Comparison of ENCODE assay signal across 19 cellular contexts in genomic region chr14:36264107-36264506, GRCh38. TPM values are rescaled to one million over a fixed set of nuclear protein-coding genes. Genes with fewer than 3 reads are reported as not detected.
A peak's percentile ranks its signal among the peaks of the same experiment; 100 is the strongest.
DNase-seq lines count a peak whose midpoint lies in the region; ATAC-seq and TF ChIP-seq lines count a peak whose summit lies in the region.
"Had no signal": no experiment of that assay in that cellular context is flagged by ENCODE, and none has a peak within 500 bp of the region (broad histone marks: within the 10 kb centered on the region; RNA-seq: fewer than 3 reads in every experiment).

No MANE protein-coding gene starts in this region.

- intact Hi-C loops in activated T-helper 1 cell treated with anti-CD3 and anti-CD28 coated beads, Interleukin-12 subunit alpha, Interleukin-12 subunit beta, Interleukin-2, Interleukin-4 antibody, amounts not matched to agents 30 ng/mL and 10 ng/mL and 1 ng/mL, durations not matched to agents 14 hours and 24 hours and 36 hours (cut with micrococcal nuclease) = no loop called here

- ATAC-seq in HG02798 (IDR thresholded peaks at IDR 0.05; ENCODE audit: poor library complexity, unreplicated experiment) = no peak
- ATAC-seq: A549; CD8-positive, alpha-beta T cell; GM12878 had no signal

- H3K4me1 Mint-ChIP-seq in activated T-helper 1 cell treated with anti-CD3 and anti-CD28 coated beads, Interleukin-12 subunit alpha, Interleukin-12 subunit beta, Interleukin-2, Interleukin-4 antibody, amounts not matched to agents 30 ng/mL and 10 ng/mL and 1 ng/mL, durations not matched to agents 14 hours and 24 hours and 36 hours (ENCODE audit: low read depth) = no peaks in the 10 kb centered on the region
- H3K4me1 Mint-ChIP-seq: B cell had no signal

- H3K4me3 ChIP-seq in fibroblast of the aortic adventitia (ENCODE audit: low read depth, low read length) = no peak overlapping the region
- H3K4me3 ChIP-seq: A549; BLaER1 treated with 17β-estradiol and CSF1 and Interleukin-3, amounts not matched to agents 10 nM and 100 nM; GM12878 had no signal

- H3K36me3 Mint-ChIP-seq in activated T-helper 1 cell treated with anti-CD3 and anti-CD28 coated beads, Interleukin-12 subunit alpha, Interleukin-12 subunit beta, Interleukin-2, Interleukin-4 antibody, amounts not matched to agents 30 ng/mL and 10 ng/mL and 1 ng/mL, durations not matched to agents 14 hours and 24 hours and 36 hours (ENCODE audit: low read depth) = no peaks in the 10 kb centered on the region
- H3K36me3 Mint-ChIP-seq: CD8-positive, alpha-beta T cell had no signal

- no peak overlapping the region for H3K4me3 Mint-ChIP-seq in activated T-helper 1 cell treated with anti-CD3 and anti-CD28 coated beads, Interleukin-12 subunit alpha, Interleukin-12 subunit beta, Interleukin-2, Interleukin-4 antibody, amounts not matched to agents 30 ng/mL and 10 ng/mL and 1 ng/mL, durations not matched to agents 14 hours and 24 hours and 36 hours
- H3K4me3 Mint-ChIP-seq: B cell; CD4-positive, alpha-beta T cell; CD8-positive, alpha-beta T cell had no signal

- no peak for TF ChIP-seq CTCF in fibroblast of the aortic adventitia (IDR thresholded peaks at IDR 0.05; ENCODE audit: insufficient read depth, low read length)

- no peak overlapping the region for H3K27ac Mint-ChIP-seq in activated T-helper 1 cell treated with anti-CD3 and anti-CD28 coated beads, Interleukin-12 subunit alpha, Interleukin-12 subunit beta, Interleukin-2, Interleukin-4 antibody, amounts not matched to agents 30 ng/mL and 10 ng/mL and 1 ng/mL, durations not matched to agents 14 hours and 24 hours and 36 hours
- H3K27ac Mint-ChIP-seq: B cell; CD4-positive, alpha-beta T cell; CD8-positive, alpha-beta T cell had no signal

- H3K9me3 Mint-ChIP-seq in activated T-helper 1 cell treated with anti-CD3 and anti-CD28 coated beads, Interleukin-12 subunit alpha, Interleukin-12 subunit beta, Interleukin-2, Interleukin-4 antibody, amounts not matched to agents 30 ng/mL and 10 ng/mL and 1 ng/mL, durations not matched to agents 14 hours and 24 hours and 36 hours = no peaks in the 10 kb centered on the region
- H3K9me3 Mint-ChIP-seq: CD4-positive, alpha-beta T cell; CD8-positive, alpha-beta T cell had no signal

- H3K27me3 Mint-ChIP-seq in activated T-helper 1 cell treated with anti-CD3 and anti-CD28 coated beads, Interleukin-12 subunit alpha, Interleukin-12 subunit beta, Interleukin-2, Interleukin-4 antibody, amounts not matched to agents 30 ng/mL and 10 ng/mL and 1 ng/mL, durations not matched to agents 14 hours and 24 hours and 36 hours (ENCODE audit: insufficient read depth) = peaks cover 4% of the 10 kb centered on the region

- DNase-seq in DMS53 (lab: John Stamatoyannopoulos, UW) (peak; percentile 15), DMS53 treated with DMSO at 0.1 percent for 48 hours (lab: John Stamatoyannopoulos, UW; ENCODE audit: unreplicated experiment) (no peak), OCI-M1 (lab: John Stamatoyannopoulos, UW) (peak; percentile 32), fibroblast of the aortic adventitia (ENCODE audit: low read depth) (peak; percentile 1), MV-4-11 (lab: John Stamatoyannopoulos, UW) (no peak)
- no peak for DNase-seq in activated T-helper 1 cell treated with anti-CD3 and anti-CD28 coated beads, Interleukin-12 subunit alpha, Interleukin-12 subunit beta, Interleukin-2, Interleukin-4 antibody, amounts not matched to agents 30 ng/mL and 10 ng/mL and 1 ng/mL, durations not matched to agents 14 hours and 24 hours and 36 hours (ENCODE audit: low spot score)
- DNase-seq: AML-193; Caco-2; Calu3; CD4-positive, alpha-beta T cell; CD8-positive, alpha-beta T cell; DMS79 treated with DMSO at 0.1 percent for 48 hours; EL; GDM1 had no signal

RNA-seq across cellular contexts. Expression of gene MBIP, which starts 56.3 kb away (rescaled TPM):
- total RNA-seq in fibroblast of the aortic adventitia (ENCODE audit: low replicate concordance) = 11.1 and 18.2 TPM in 2 replicates
- total RNA-seq in activated T-helper 1 cell treated with anti-CD3 and anti-CD28 coated beads, Interleukin-12 subunit alpha, Interleukin-12 subunit beta, Interleukin-2, Interleukin-4 antibody, amounts not matched to agents 30 ng/mL and 10 ng/mL and 1 ng/mL, durations not matched to agents 14 hours and 24 hours and 36 hours = 29.4 and 33.4 TPM in 2 replicates

Comparison
In these comparisons a context has a peak if more than half of its experiments do, and no peak if none do; other contexts are left out.
1. DNase-seq: peak in DMS53 (single experiment), OCI-M1 (single experiment) and fibroblast of the aortic adventitia (single experiment); none in DMS53 treated with DMSO at 0.1 percent for 48 hours (single experiment), MV-4-11 (single experiment) and activated T-helper 1 cell treated with anti-CD3 and anti-CD28 coated beads, Interleukin-12 subunit alpha, Interleukin-12 subunit beta, Interleukin-2, Interleukin-4 antibody, amounts not matched to agents 30 ng/mL and 10 ng/mL and 1 ng/mL, durations not matched to agents 14 hours and 24 hours and 36 hours (single experiment).